Comparison of ENCODE assay signal across 7 cellular contexts in genomic region chr2:55483723-55484499, GRCh38. TPM values are rescaled to one million over a fixed set of nuclear protein-coding genes. Genes with fewer than 3 reads are reported as not detected.
A peak's percentile ranks its signal among the peaks of the same experiment; 100 is the strongest.
DNase-seq lines count a peak whose midpoint lies in the region; FAIRE-seq and TF ChIP-seq lines count a peak whose summit lies in the region.
"Not testable (repeated sequence)": the region's sequence is repeated elsewhere in the genome, so short reads cannot be mapped to it uniquely, and the experiment has no call there.

No MANE protein-coding gene starts in this region.

- H3K36me3 ChIP-seq in keratinocyte (ENCODE audit: control insufficient read depth in 2 of 2, extremely low read depth in 1 of 2, insufficient read depth in 2 of 2, low read length in 2 of 2): not testable (repeated sequence)

- H4K20me1 ChIP-seq in keratinocyte (ENCODE audit: control insufficient read depth, extremely low read depth, insufficient read depth, low read length): not testable (repeated sequence)

- not testable (repeated sequence) for H3K27me3 ChIP-seq in keratinocyte (ENCODE audit: control insufficient read depth, extremely low read depth, insufficient read depth, low read length)

- H3K9me1 ChIP-seq in keratinocyte (ENCODE audit: control insufficient read depth, extremely low read depth, insufficient read depth, low read length): not testable (repeated sequence)

- DNase-seq in GM19239 (ENCODE audit: insufficient read length, low spot score); keratinocyte (ENCODE audit: low read depth, low spot score): not testable (repeated sequence)
- DNase-seq in Kasumi-1 (lab: John Stamatoyannopoulos, UW) (peak; percentile 36 to 42), NCI-H69 (lab: John Stamatoyannopoulos, UW) (peak; percentile 37), SKM-1 treated with dmso at 0.1 percent for 144 hours (lab: John Stamatoyannopoulos, UW; ENCODE audit: unreplicated experiment) (peak; percentile 65), choroid plexus epithelial cell (ENCODE audit: low read depth) (peak; percentile 22), medulla oblongata (ENCODE audit: extremely low spot score) (peak; percentile 37)

- H3K4me1 ChIP-seq in keratinocyte (ENCODE audit: control insufficient read depth, extremely low read depth, insufficient read depth, low read length): not testable (repeated sequence)

- H3K4me2 ChIP-seq in keratinocyte (ENCODE audit: control insufficient read depth, extremely low read depth, insufficient read depth, low read depth, low read length): not testable (repeated sequence)

- dilution Hi-C loops in keratinocyte (cut with MboI; ENCODE audit: extremely low pct_ligation_motif_present, low sequenced_read_pairs): not testable (repeated sequence)

- H3K9ac ChIP-seq in keratinocyte (ENCODE audit: control insufficient read depth, extremely low read depth, insufficient read depth, low read length): not testable (repeated sequence)

- FAIRE-seq in GM19239 (lab: Jason Lieb, UNC): peak; percentile 48
- not testable (repeated sequence) for FAIRE-seq in keratinocyte (lab: Jason Lieb, UNC)

- H3K4me3 ChIP-seq in choroid plexus epithelial cell (ENCODE audit: low read depth, low read length); keratinocyte (ENCODE audit: control insufficient read depth in 2 of 3, extremely low read depth in 1 of 3, insufficient read depth in 2 of 3, low read depth in 1 of 3, low read length in 3 of 3): not testable (repeated sequence)

- H2AFZ ChIP-seq in keratinocyte (ENCODE audit: control insufficient read depth, low read length): peak overlapping the region; percentile 54

- TF ChIP-seq CTCF in choroid plexus epithelial cell (conservative IDR thresholded peaks at IDR 0.05; ENCODE audit: low read depth, low read length); keratinocyte (optimal IDR thresholded peaks at IDR 0.05 in 1 of 3, IDR thresholded peaks at IDR 0.05 in 1 of 3, conservative IDR thresholded peaks at IDR 0.05 in 1 of 3; ENCODE audit: extremely low read depth in 1 of 3, insufficient read depth in 2 of 3, low read length in 3 of 3): not testable (repeated sequence)

- not testable (repeated sequence) for H3K9me3 ChIP-seq in keratinocyte (ENCODE audit: control insufficient read depth, low read depth, low read length)

- H3K27ac ChIP-seq in keratinocyte (ENCODE audit: control insufficient read depth, insufficient read depth, low read length): not testable (repeated sequence)

- H3K79me2 ChIP-seq in keratinocyte (ENCODE audit: control insufficient read depth, insufficient read depth, low read length): not testable (repeated sequence)

RNA-seq across cellular contexts. Expression of gene CFAP36, which starts 35.6 kb away (rescaled TPM):
- polyA plus RNA-seq in keratinocyte: 16.6 to 31.1 TPM (median 18.1 TPM) in 3 replicates
- polyA plus RNA-seq in keratinocyte (2011; ENCODE audit: low read depth): 80.4 TPM
- polyA plus RNA-seq in keratinocyte (2011; cell fraction: cytosol; rRNA removed): 17.7 and 30.4 TPM in 2 replicates
- polyA plus RNA-seq in keratinocyte (2011; cell fraction: nucleus; rRNA removed): 12.3 and 17.8 TPM in 2 replicates
- polyA plus RNA-seq in keratinocyte (2012; ENCODE audit: low replicate concordance): 23.4 and 29.8 TPM in 2 replicates
- polyA minus RNA-seq in keratinocyte: 1.8 to 8.2 TPM (median 5.0 TPM) in 3 replicates
- polyA minus RNA-seq in keratinocyte (2011; cell fraction: cytosol; rRNA and poly(A)+ RNA removed): 7.7 TPM
- 5.9 and 6.0 TPM in 2 replicates for polyA minus RNA-seq in keratinocyte (2011; cell fraction: nucleus; rRNA and poly(A)+ RNA removed)
